8 cellular contexts compared by ENCODE assay signal in the genomic region with DNA sequence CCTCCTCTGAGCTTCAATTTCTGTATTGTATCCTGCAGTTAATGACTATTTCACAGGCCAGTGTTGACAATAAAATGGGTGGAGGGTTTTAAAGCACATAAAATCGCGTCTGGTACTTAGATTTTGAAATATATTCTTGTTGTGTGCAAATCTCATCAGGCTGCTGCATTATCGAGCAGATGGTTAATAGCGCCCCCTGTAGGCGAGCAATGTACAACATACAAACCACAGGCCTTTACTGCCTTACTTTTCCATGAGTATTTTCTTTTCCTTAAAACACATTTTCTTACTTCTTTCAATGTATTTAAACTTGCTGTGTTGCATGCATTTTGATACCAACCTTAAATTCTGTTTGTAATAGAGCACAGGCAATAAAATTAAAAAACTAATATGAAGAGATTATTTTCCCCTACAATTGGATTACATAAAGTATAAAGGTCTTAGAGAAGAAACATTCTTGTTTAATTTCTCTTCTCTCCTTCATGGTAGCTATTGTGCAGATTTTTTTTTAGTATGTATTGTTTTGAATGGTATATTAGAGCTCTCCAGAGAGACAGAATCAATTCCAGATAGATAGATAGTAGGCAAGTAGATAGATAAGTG.
DNase-seq lines count a peak whose midpoint lies in the region; ATAC-seq and TF ChIP-seq lines count a peak whose summit lies in the region.

No MANE protein-coding gene starts in this region.

- DNase-seq in AG04450 (ENCODE audit: low read depth, low spot score) (no peak), SK-MEL-5 (ENCODE audit: low read depth, low spot score) (peak; percentile 76), fibroblast of mammary gland (ENCODE audit: low read depth) (peak; percentile 38), posterior cingulate gyrus (peak in 7 of 10 donors; percentile 11 to 90 (median 63))

- peak; percentile 46 for TF ChIP-seq CTCF in AG04450 (IDR thresholded peaks at IDR 0.05; ENCODE audit: low read depth, low read length)
- TF ChIP-seq CTCF in GM12872 (IDR thresholded peaks at IDR 0.05; ENCODE audit: insufficient read depth, low read depth, low read length) = peak; percentile 70
- peak; percentile 59 for TF ChIP-seq CTCF in fibroblast of mammary gland (conservative IDR thresholded peaks at IDR 0.05; ENCODE audit: control insufficient read depth, insufficient read depth, low read depth, low read length)

- in situ Hi-C loops in SK-MEL-5 (cut with HindIII; ENCODE audit: low pct_unique_long_range_greater_than_20kb, low sequenced_read_pairs) = no loop called here

- CTCF ChIA-PET in AG04450 (lab: Charles Lee) = interaction anchor here (0.7 to 3.4 kb wide), 8 partner anchors 9 to 1629 kb away, joined by 3 to 19 read pairs (median 3); no protein-coding TSS in a partner anchor

- no peak overlapping the region for H3K4me3 ChIP-seq in AG04450 (ENCODE audit: low read depth, low read length)
- H3K4me3 ChIP-seq in fibroblast of mammary gland (ENCODE audit: control insufficient read depth, low read depth, low read length) = no peak overlapping the region

- POLR2A ChIA-PET in AG04450 (lab: Yijun Ruan, JAX) = no interaction called here

- no peaks in the 10 kb centered on the region for H3K27me3 ChIP-seq in AG04450 (ENCODE audit: control insufficient read depth, insufficient read depth, low read length)

- H3K27ac ChIP-seq in AG04450 (ENCODE audit: low read depth, low read length) = no peak overlapping the region

- H3K9me3 ChIP-seq in AG04450 (ENCODE audit: control insufficient read depth, insufficient read depth, low read length) = no peaks in the 10 kb centered on the region

- ATAC-seq in HG03439 (IDR thresholded peaks at IDR 0.05; ENCODE audit: unreplicated experiment) (peak; percentile 71), HG03025 (IDR thresholded peaks at IDR 0.05; ENCODE audit: low FRiP score, unreplicated experiment) (no peak), GM18498 (IDR thresholded peaks at IDR 0.05; ENCODE audit: unreplicated experiment) (no peak)

- intact Hi-C loops in posterior cingulate gyrus (cut with DNase I) = no loop called here
